Comparison of ENCODE assay signal across 8 cellular contexts in genomic region chr19:13149628-13150186, GRCh38. TPM values are rescaled to one million over a fixed set of nuclear protein-coding genes. Genes with fewer than 3 reads are reported as not detected.
DNase-seq lines count a peak whose midpoint lies in the region; ATAC-seq and TF ChIP-seq lines count a peak whose summit lies in the region.

No MANE protein-coding gene starts in this region.

- H3K9me3 ChIP-seq in DOHH2 (ENCODE audit: control insufficient read depth, insufficient read depth, low read length) (no peaks in the 10 kb centered on the region), lung (ENCODE audit: control insufficient read depth in 2 of 2, insufficient read depth in 1 of 2, low read length in 1 of 2) (no peaks in the 10 kb centered on the region), thymus (ENCODE audit: control insufficient read depth) (no peaks in the 10 kb centered on the region)

- peaks cover 48% of the 10 kb centered on the region for H3K79me2 ChIP-seq in DOHH2 (ENCODE audit: control insufficient read depth, low read length)

- no peaks in the 10 kb centered on the region for H3K9me2 ChIP-seq in DOHH2 (replicated peaks; ENCODE audit: control insufficient read depth, low read length)

- H4K20me1 ChIP-seq in DOHH2 (ENCODE audit: control insufficient read depth, insufficient read depth, low read depth, low read length): peaks cover 8% of the 10 kb centered on the region; the same call in 1 of the 2 replicates

- H3K4me3 ChIP-seq in DOHH2 (ENCODE audit: low read length) (peak overlapping the region; percentile 96), HFF-Myc (replicated peaks; ENCODE audit: low read depth, low read length) (peak overlapping the region; percentile 69), lung (peak overlapping the region; percentile 71), thymus (ENCODE audit: low read length) (peak overlapping the region; percentile 87)

- peak overlapping the region; percentile 78 for H3K4me2 ChIP-seq in DOHH2 (ENCODE audit: low read length)

- peak; percentile 0 for ATAC-seq in lung (ENCODE audit: insufficient read depth, low FRiP score)

- WGBS in lung, 2 donors: 0 to 1% methylated on average over 44 to 46 of the region's 46 CpGs
- WGBS in thymus: 1% methylated on average over 46 of the region's 46 CpGs

- TF ChIP-seq CTCF in DOHH2 (IDR thresholded peaks at IDR 0.05; ENCODE audit: low read depth, low read length, poor library complexity, severe bottlenecking) (no peak), HFF-Myc (IDR thresholded peaks at IDR 0.05; ENCODE audit: low read depth, low read length, missing control alignments) (no peak), lung (IDR thresholded peaks at IDR 0.05; ENCODE audit: control extremely low read depth, extremely low read depth) (no peak)

- H3K4me1 ChIP-seq in DOHH2 (ENCODE audit: control insufficient read depth, low read length) (peaks cover 29% of the 10 kb centered on the region), lung (ENCODE audit: control insufficient read depth in 2 of 2, insufficient read depth in 2 of 2, low read length in 2 of 2) (peaks cover 0 to 5% of the 10 kb centered on the region in 2 donors), thymus (ENCODE audit: control insufficient read depth, insufficient read depth, low read length) (peaks cover 3% of the 10 kb centered on the region)

- H3K27me3 ChIP-seq in DOHH2 (ENCODE audit: control insufficient read depth, low read length) (no peaks in the 10 kb centered on the region), lung (ENCODE audit: control insufficient read depth, insufficient read depth) (no peaks in the 10 kb centered on the region), thymus (ENCODE audit: control insufficient read depth, insufficient read depth) (no peaks in the 10 kb centered on the region)

- H3K36me3 ChIP-seq in DOHH2 (ENCODE audit: control insufficient read depth, low read length) (peaks cover 31% of the 10 kb centered on the region), lung (ENCODE audit: control insufficient read depth in 2 of 2, insufficient read depth in 2 of 2, low read length in 2 of 2) (peaks cover 0 to 6% of the 10 kb centered on the region in 2 donors), thymus (ENCODE audit: control insufficient read depth, insufficient read depth) (peaks cover 4% of the 10 kb centered on the region)

- no peak for DNase-seq in HFF-Myc (ENCODE audit: extremely low read depth, low read depth)
- peak; percentile 59 for DNase-seq in RPMI7951 (ENCODE audit: low read depth)
- peak; percentile 61 for DNase-seq in lung (ENCODE audit: low spot score)
- no peak for DNase-seq in occipital lobe (lab: John Stamatoyannopoulos, UW)
- DNase-seq in GM19240 (ENCODE audit: insufficient read length, low spot score): no peak

- H3F3A ChIP-seq in DOHH2 (ENCODE audit: control insufficient read depth, insufficient read depth): peaks cover 13% of the 10 kb centered on the region

- H3K27ac ChIP-seq in DOHH2 (ENCODE audit: low read depth, low read length) (no peak overlapping the region), cingulate gyrus (ENCODE audit: low read depth, low read length) (peak overlapping the region; percentile 47), lung (ENCODE audit: low read depth in 1 of 2, low read length in 1 of 2) (peak overlapping the region; percentile 78 to 97), thymus (ENCODE audit: low read depth) (peak overlapping the region; percentile 31)

RNA-seq across cellular contexts. Expression of gene STX10, which starts 0.5 kb away (rescaled TPM):
- total RNA-seq in RPMI7951 (2014; rRNA removed; shearing (Covaris generic)): 136 and 162 TPM in 2 replicates
- 10 to 100 TPM; 45.8 to 94.3 TPM for total RNA-seq in lung
- 100 to 1,000 TPM; 128 to 136 TPM for polyA plus RNA-seq in lung
- 101 TPM for polyA plus RNA-seq in thymus
- 20.3 TPM for total RNA-seq in occipital lobe

RNA-seq across cellular contexts. Expression of gene IER2, which starts 0.5 kb away (rescaled TPM):
- 15.3 and 18.5 TPM in 2 replicates for total RNA-seq in RPMI7951 (2014; rRNA removed; shearing (Covaris generic))
- total RNA-seq in lung (10 to 100 TPM; 29.8 to 93.5 TPM), occipital lobe (9.4 TPM)
- polyA plus RNA-seq in lung (100 to 1,000 TPM in 1 of 2 donors, 10 to 100 TPM in 1; 92.5 to 242 TPM), thymus (92.7 TPM)

RNA-seq across cellular contexts. Expression of gene NACC1, which starts 31.6 kb away (rescaled TPM):
- total RNA-seq in RPMI7951 (2014; rRNA removed; shearing (Covaris generic)): 27.9 and 28.0 TPM in 2 replicates
- total RNA-seq in lung (10 to 100 TPM; 18.4 to 94.8 TPM), occipital lobe (13.1 TPM)
- polyA plus RNA-seq in lung (10 to 100 TPM; 51.6 to 64.9 TPM), thymus (17.5 TPM)

RNA-seq across cellular contexts. Expression of gene TRMT1, which starts 33.2 kb away (rescaled TPM):
- total RNA-seq in RPMI7951 (2014; rRNA removed; shearing (Covaris generic)): 39.7 and 46.4 TPM in 2 replicates
- total RNA-seq in lung (10 to 100 TPM; 14.4 to 41.4 TPM), occipital lobe (27.1 TPM)
- polyA plus RNA-seq in lung (10 to 100 TPM; 46.1 to 48.2 TPM), thymus (69.9 TPM)

RNA-seq across cellular contexts. Expression of gene LYL1, which starts 47.0 kb away (rescaled TPM):
- total RNA-seq in RPMI7951 (2014; rRNA removed; shearing (Covaris generic)): 4.1 and 6.0 TPM in 2 replicates
- total RNA-seq in lung (10 to 100 TPM; 12.9 to 25.9 TPM), occipital lobe (3.3 TPM)
- polyA plus RNA-seq in lung (10 to 100 TPM; 15.5 to 34.1 TPM), thymus (14.0 TPM)

Comparison
In these comparisons a context has a peak if more than half of its experiments do, and no peak if none do; other contexts are left out.
1. DNase-seq: peak in RPMI7951 (single experiment) and lung (single experiment); none in HFF-Myc (single experiment), occipital lobe (single experiment) and GM19240 (single experiment).
2. Peak in every context shown above with its lines, with median percentiles within 50 percentile points of each other: H3K4me3 ChIP-seq.